ENCODE assay signal across 15 cellular contexts in the genomic region with DNA sequence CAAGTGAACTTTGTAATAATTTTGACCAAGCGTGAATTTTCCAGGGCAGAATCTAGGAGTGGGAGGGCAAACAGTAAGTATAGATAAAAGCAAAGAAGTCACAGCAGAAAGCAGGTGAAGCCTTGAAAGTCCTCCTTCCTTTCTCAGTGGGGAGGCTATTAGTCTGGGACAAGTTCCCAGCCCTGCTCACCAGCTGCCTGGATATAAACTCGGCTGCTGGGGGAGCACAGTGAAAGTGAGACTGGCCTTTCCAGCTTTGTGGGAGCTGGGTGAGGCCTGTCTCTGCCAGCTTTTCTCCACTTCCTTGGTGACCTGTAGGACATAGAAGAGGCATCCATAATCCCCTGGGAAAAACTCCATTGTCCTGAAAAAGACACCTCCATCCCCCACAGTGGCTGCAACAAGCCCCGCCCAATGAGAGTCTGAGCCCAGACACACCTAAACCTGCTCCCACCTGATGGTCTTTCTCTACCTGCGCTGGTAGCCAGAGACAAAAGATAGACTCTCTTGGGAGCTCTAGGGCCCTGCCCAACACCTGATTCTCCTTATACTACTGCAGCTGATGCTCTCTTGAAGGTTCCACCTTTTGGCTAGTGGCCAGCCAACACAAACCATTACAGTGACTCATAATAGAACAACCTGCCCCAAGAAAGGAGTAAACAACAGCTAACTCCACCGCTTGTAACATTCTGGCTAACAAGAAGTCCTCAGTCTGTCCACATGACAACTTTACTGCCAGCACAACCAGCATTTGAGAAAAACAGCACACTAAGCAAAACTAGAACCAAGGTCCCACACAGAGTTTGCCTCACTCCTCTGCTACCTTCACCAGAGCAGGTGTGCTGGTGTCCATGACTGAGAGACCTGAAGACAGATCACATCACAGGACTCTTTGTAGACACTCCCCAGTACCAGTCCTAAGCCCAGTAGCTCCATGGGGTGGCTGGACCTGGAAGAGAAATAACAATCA.
DNase-seq lines count a peak whose midpoint lies in the region; ATAC-seq, FAIRE-seq and TF ChIP-seq lines count a peak whose summit lies in the region.
"Had no signal": no experiment of that assay in that cellular context is flagged by ENCODE, and none has a peak within 500 bp of the region (broad histone marks: within the 10 kb centered on the region; RNA-seq: fewer than 3 reads in every experiment).

No MANE protein-coding gene starts in this region.

- H3K4me2 ChIP-seq in HCT116 (ENCODE audit: low read length), result peak overlapping the region; percentile 28; the same call in 1 of the 2 replicates
- no peak overlapping the region for H3K4me2 ChIP-seq in mammary epithelial cell (ENCODE audit: insufficient read depth, low read depth, low read length)

- TF ChIP-seq CTCF in HCT116 (IDR thresholded peaks at IDR 0.05 in 2 of 3, conservative IDR thresholded peaks at IDR 0.05 in 1 of 3; ENCODE audit: borderline replicate concordance in 1 of 3, insufficient read depth in 1 of 3, low read depth in 2 of 3, low read length in 2 of 3) (no peak), mammary epithelial cell (conservative IDR thresholded peaks at IDR 0.05 in 1 of 2, IDR thresholded peaks at IDR 0.05 in 1 of 2; ENCODE audit: extremely low read depth in 1 of 2, insufficient read depth in 1 of 2, low read depth in 1 of 2, low read length in 2 of 2) (no peak), kidney (IDR thresholded peaks at IDR 0.05; ENCODE audit: borderline replicate concordance, extremely low read depth, insufficient read depth) (no peak)

- H3K27me3 ChIP-seq in HCT116 (ENCODE audit: insufficient read depth, low read length), result no peaks in the 10 kb centered on the region
- no peaks in the 10 kb centered on the region for H3K27me3 ChIP-seq in mammary epithelial cell (ENCODE audit: insufficient read depth, low read length)
- H3K27me3 ChIP-seq: testis had no signal

- 80% methylated on average over 3 of the region's 5 CpGs for WGBS in mammary epithelial cell (ENCODE audit: low coverage, missing lambda C conversion rate)

- H3K27ac ChIP-seq in HCT116 (ENCODE audit: low read depth, low read length), result no peak overlapping the region
- no peak overlapping the region for H3K27ac ChIP-seq in mammary epithelial cell (ENCODE audit: insufficient read depth, low read depth, low read length)
- no peak overlapping the region for H3K27ac ChIP-seq in kidney (ENCODE audit: low read depth in 2 of 2, low read length in 2 of 2)
- H3K27ac ChIP-seq: testis had no signal

- RAD21 ChIA-PET in HCT116 (lab: Charles Lee; ENCODE audit: low non-redundant PET in 1 of 2, low total read pairs in 2 of 2, uncharacterized antibody in 2 of 2, unreplicated experiment in 2 of 2), result no interaction called here

- no peaks in the 10 kb centered on the region for H3K79me2 ChIP-seq in HCT116 (ENCODE audit: insufficient read depth, low read length)
- H3K79me2 ChIP-seq in mammary epithelial cell (ENCODE audit: insufficient read depth, low read length), result no peaks in the 10 kb centered on the region

- peaks cover 8 to 9% of the 10 kb centered on the region in 2 experiments; a peak in 3 of 4 replicates for H3K4me1 ChIP-seq in HCT116 (ENCODE audit: control insufficient read depth in 1 of 2, insufficient read depth in 2 of 2, low read length in 2 of 2)
- no peaks in the 10 kb centered on the region for H3K4me1 ChIP-seq in mammary epithelial cell (ENCODE audit: insufficient read depth, low read length)
- H3K4me1 ChIP-seq in kidney (ENCODE audit: control insufficient read depth in 1 of 2, insufficient read depth in 1 of 2, low read depth in 1 of 2, low read length in 2 of 2), result no peaks in the 10 kb centered on the region

- FAIRE-seq in kidney (lab: Jason Lieb, UNC), result no peak

- H3K9ac ChIP-seq in HCT116 (ENCODE audit: low read length) (no peak overlapping the region), mammary epithelial cell (ENCODE audit: insufficient read depth, low read length) (no peak overlapping the region), kidney (ENCODE audit: low read length in 2 of 2) (no peak overlapping the region)

- H2AFZ ChIP-seq in HCT116 (ENCODE audit: low read depth, low read length, poor library complexity, severe bottlenecking) (no peak overlapping the region), mammary epithelial cell (ENCODE audit: low read depth, low read length) (no peak overlapping the region)

- TF ChIP-seq POLR2A in HCT116 (IDR thresholded peaks at IDR 0.05; ENCODE audit: borderline replicate concordance, extremely low read depth, insufficient read depth, insufficient read length), result no peak

- POLR2A ChIA-PET in HCT116 (lab: Charles Lee), result no interaction called here

- TF ChIP-seq RAD21 in HCT116 (IDR thresholded peaks at IDR 0.05; ENCODE audit: low read depth), result no peak

- DNase-seq in HCT116 (ENCODE audit: low read depth, low spot score) (no peak), NCI-H2107 (lab: John Stamatoyannopoulos, UW) (peak; percentile 21), mammary epithelial cell (peak; percentile 21), non-pigmented ciliary epithelial cell (ENCODE audit: low read depth) (peak; percentile 3), kidney (no peak)
- no peak for DNase-seq in stimulated activated CD4-positive, alpha-beta T cell treated with anti-CD3 and anti-CD28 coated beads, Interleukin-2, amount 100 ng/mL, for 48 hours
- DNase-seq: activated CD4-positive, alpha-beta T cell treated with anti-CD3 and anti-CD28 coated beads for 36 hours; activated T-cell treated with anti-CD3 and anti-CD28 coated beads, Interleukin-2, amount 50 U/mL, for 24 hours; CD4-positive, CD25-positive, alpha-beta regulatory T cell; HFFc6; NCI-H1694 treated with DMSO at 0.1 percent for 48 hours; testis had no signal

- H3K9me3 ChIP-seq in HCT116 (ENCODE audit: control insufficient read depth in 1 of 2, insufficient read depth in 1 of 2, low read depth in 1 of 2, low read length in 2 of 2) (peaks cover 0 to 4% of the 10 kb centered on the region in 2 experiments; a peak in 1 of 4 replicates), mammary epithelial cell (replicated peaks; ENCODE audit: insufficient read depth, low read length) (no peaks in the 10 kb centered on the region), kidney (ENCODE audit: control insufficient read depth in 1 of 2, low read length in 2 of 2) (peaks cover 0 to 9% of the 10 kb centered on the region in 2 donors)
- H3K9me3 ChIP-seq: testis had no signal

- intact Hi-C loops in HCT116 (cut with micrococcal nuclease), result no loop called here
- intact Hi-C loops in mammary epithelial cell (cut with micrococcal nuclease), result no loop called here
- intact Hi-C loops in kidney (cut with DNase I), result no loop called here

- dilution Hi-C loops in mammary epithelial cell (cut with HindIII; ENCODE audit: low sequenced_read_pairs), result no loop called here

- in situ Hi-C loops in mammary epithelial cell (cut with MboI; ENCODE audit: low sequenced_read_pairs in 2 of 2), result no loop called here

- no peak overlapping the region for H3K4me3 ChIP-seq in HCT116 (replicated peaks in 1 of 2; ENCODE audit: low read depth in 1 of 2, low read length in 2 of 2)
- H3K4me3 ChIP-seq in mammary epithelial cell (replicated peaks in 1 of 3; ENCODE audit: insufficient read depth in 1 of 3, low read depth in 2 of 3, low read length in 3 of 3), result no peak overlapping the region
- no peak overlapping the region for H3K4me3 ChIP-seq in kidney (ENCODE audit: low read length in 2 of 2)
- H3K4me3 ChIP-seq: mucosa of descending colon, testis had no signal

- H3K36me3 ChIP-seq in HCT116 (ENCODE audit: control insufficient read depth in 1 of 2, insufficient read depth in 2 of 2, low read length in 2 of 2), result no peaks in the 10 kb centered on the region
- no peaks in the 10 kb centered on the region for H3K36me3 ChIP-seq in mammary epithelial cell (ENCODE audit: insufficient read depth, low read length)
- no peaks in the 10 kb centered on the region for H3K36me3 ChIP-seq in kidney (ENCODE audit: control insufficient read depth in 1 of 2, insufficient read depth in 2 of 2, low read length in 2 of 2)

- CTCF ChIA-PET in HCT116 (lab: Charles Lee), result no interaction called here
- CTCF ChIA-PET in mammary epithelial cell (lab: Charles Lee; ENCODE audit: low non-redundant PET), result no interaction called here

- BruUV-seq in HCT116 (replicated peaks; lab: Mats Ljungman, UMichigan) (no TSS peak), mammary epithelial cell (replicated peaks; lab: Mats Ljungman, UMichigan) (no TSS peak)

- H3K9me2 ChIP-seq in HCT116 (ENCODE audit: insufficient read depth), result no peaks in the 10 kb centered on the region

- H4K20me1 ChIP-seq in HCT116 (ENCODE audit: insufficient read depth) (no peaks in the 10 kb centered on the region), mammary epithelial cell (ENCODE audit: insufficient read depth, low read length) (no peaks in the 10 kb centered on the region)

- ATAC-seq in HCT116, result peak; percentile 27; the same call in 1 of the 2 replicates
- ATAC-seq in GM18511 (IDR thresholded peaks at IDR 0.05; ENCODE audit: unreplicated experiment), result no peak
- ATAC-seq in GM18498 (IDR thresholded peaks at IDR 0.05; ENCODE audit: unreplicated experiment), result no peak
- ATAC-seq: activated CD4-positive, alpha-beta T cell treated with anti-CD3 and anti-CD28 coated beads for 36 hours; mucosa of descending colon had no signal

TF ChIP-seq in HCT116, 20 proteins besides CTCF, POLR2A, EP300 and RAD21 (continues in another document):
- no peak for TF ChIP-seq CEBPB (IDR thresholded peaks at IDR 0.05; ENCODE audit: low read depth)
- TF ChIP-seq REST (IDR thresholded peaks at IDR 0.05; ENCODE audit: low read depth), result no peak
- TF ChIP-seq SIN3A (IDR thresholded peaks at IDR 0.05; ENCODE audit: low read depth), result no peak

Comparison
In these comparisons a context has a peak if more than half of its experiments do, and no peak if none do; other contexts are left out.
1. DNase-seq: peak in NCI-H2107 (single experiment), mammary epithelial cell (single experiment) and non-pigmented ciliary epithelial cell (single experiment); none in HCT116 (single experiment), stimulated activated CD4-positive, alpha-beta T cell treated with anti-CD3 and anti-CD28 coated beads, Interleukin-2, amount 100 ng/mL, for 48 hours (0 of 2) and kidney (single experiment).